ENCODE assay signal across 13 cellular contexts in genomic region chr6:12608874-12609273, GRCh38.
DNase-seq lines count a peak whose midpoint lies in the region; ATAC-seq and TF ChIP-seq lines count a peak whose summit lies in the region.
"Had no signal": no experiment of that assay in that cellular context is flagged by ENCODE, and none has a peak within 500 bp of the region (broad histone marks: within the 10 kb centered on the region; RNA-seq: fewer than 3 reads in every experiment).

No MANE protein-coding gene starts in this region.

- no peak for TF ChIP-seq EP300 in SK-N-SH (IDR thresholded peaks at IDR 0.05; ENCODE audit: borderline replicate concordance in 1 of 2, low read depth in 1 of 2, low read length in 1 of 2)

- DNase-seq in SK-N-SH (no peak), testis (no peak), erythroblast (lab: John Stamatoyannopoulos, UW) (no peak), NAMALWA (ENCODE audit: low spot score) (no peak), HUDEP-2 (lab: John Stamatoyannopoulos, UW; ENCODE audit: unreplicated experiment in 76 of 76) (no peak)
- DNase-seq: central memory CD4-positive, alpha-beta T cell; NCI-H2029; nucleus accumbens; WERI-Rb-1 had no signal

- no peaks in the 10 kb centered on the region for H4K20me1 ChIP-seq in SK-N-SH (ENCODE audit: insufficient read depth)

- no peaks in the 10 kb centered on the region for H3K9me3 ChIP-seq in SK-N-SH
- no peaks in the 10 kb centered on the region for H3K9me3 ChIP-seq in testis

- no peak for TF ChIP-seq RAD21 in SK-N-SH (IDR thresholded peaks at IDR 0.05; ENCODE audit: low read length)

- no peaks in the 10 kb centered on the region for H3K79me2 ChIP-seq in SK-N-SH (ENCODE audit: insufficient read depth)

- CTCF ChIA-PET in SK-N-SH (lab: Yijun Ruan, JAX) = interaction anchor here (1.0 to 3.1 kb wide), 5 partner anchors 29 to 953 kb away, joined by 4 to 18 read pairs (median 6); partner anchors contain the start of gene EDN1

- H3K4me3 ChIP-seq in SK-N-SH (ENCODE audit: low read depth in 2 of 2, low read length in 1 of 2) (no peak overlapping the region), testis (no peak overlapping the region)

- peaks cover 2 to 12% of the 10 kb centered on the region in 2 experiments; a peak in 2 of 4 replicates for H3K4me1 ChIP-seq in SK-N-SH (ENCODE audit: control insufficient read depth in 1 of 2, insufficient read depth in 2 of 2, low read depth in 1 of 2, low read length in 1 of 2)
- peaks cover 20% of the 10 kb centered on the region for H3K4me1 ChIP-seq in testis

- H3K9ac ChIP-seq in SK-N-SH = no peak overlapping the region

- H3K27me3 ChIP-seq in SK-N-SH (ENCODE audit: insufficient read depth) (no peaks in the 10 kb centered on the region), testis (no peaks in the 10 kb centered on the region)

- intact Hi-C loops in testis (cut with DNase I; ENCODE audit: low total_unique reads) = loop anchor here (10.0 kb wide), 1 partner anchor 214 kb away; no protein-coding TSS in a partner anchor

- no peaks in the 10 kb centered on the region for H3K9me2 ChIP-seq in SK-N-SH

- POLR2A ChIA-PET in SK-N-SH (lab: Yijun Ruan, JAX) = no interaction called here

- 97% methylated on average over 3 of the region's 3 CpGs for WGBS in SK-N-SH (ENCODE audit: low lambda C conversion rate)
- 42 to 66% methylated on average over 3 of the region's 3 CpGs for WGBS in testis, 2 donors

- H3K36me3 ChIP-seq in SK-N-SH (replicated peaks in 1 of 2; ENCODE audit: control insufficient read depth in 1 of 2, insufficient read depth in 2 of 2, low read length in 1 of 2) (no peaks in the 10 kb centered on the region), testis (ENCODE audit: low read depth, missing control alignments) (no peaks in the 10 kb centered on the region)
- H3K36me3 ChIP-seq: WERI-Rb-1 had no signal

- no peaks in the 10 kb centered on the region for H3F3A ChIP-seq in SK-N-SH (replicated peaks; ENCODE audit: insufficient read depth)

- TF ChIP-seq POLR2A in testis (IDR thresholded peaks at IDR 0.05) (no peak), erythroblast (IDR thresholded peaks at IDR 0.05; ENCODE audit: low read length) (no peak)

- peak overlapping the region; percentile 63 for H2AFZ ChIP-seq in SK-N-SH (ENCODE audit: low read depth)

- no peak overlapping the region; a peak in 1 of 4 replicates for H3K27ac ChIP-seq in SK-N-SH (ENCODE audit: low read depth in 2 of 2, low read length in 1 of 2)
- H3K27ac ChIP-seq in testis = peak overlapping the region; percentile 67 to 75
- H3K27ac ChIP-seq: 22Rv1, WERI-Rb-1 had no signal

- H3K4me2 ChIP-seq in SK-N-SH = peak overlapping the region; percentile 54

- ATAC-seq in SK-N-SH treated with all-trans-retinoic acid at 6 μM for 48 hours = no peak
- peak; percentile 5 for ATAC-seq in HG02610 (IDR thresholded peaks at IDR 0.05; ENCODE audit: unreplicated experiment)
- peak; percentile 2 for ATAC-seq in HG03575 (IDR thresholded peaks at IDR 0.05; ENCODE audit: extremely low read depth, insufficient number of reproducible peaks, low FRiP score, unreplicated experiment)

- TF ChIP-seq CTCF in SK-N-SH (IDR thresholded peaks at IDR 0.05) = no peak
- TF ChIP-seq CTCF in testis (IDR thresholded peaks at IDR 0.05) = no peak

TF ChIP-seq in SK-N-SH, 30 proteins besides CTCF, POLR2A, EP300 and RAD21 (continues in another document):
- no peak for TF ChIP-seq USF2 (IDR thresholded peaks at IDR 0.05; ENCODE audit: borderline replicate concordance, low read depth, low read length)
- TF ChIP-seq POLR2AphosphoS5 (IDR thresholded peaks at IDR 0.05; ENCODE audit: low read depth, low read length) = no peak
- TF ChIP-seq FOXJ3 (CRISPR knock-in tag; IDR thresholded peaks at IDR 0.05) = no peak
- no peak for TF ChIP-seq CHD2 (IDR thresholded peaks at IDR 0.05; ENCODE audit: low read length, partially characterized antibody)
- TF ChIP-seq MAX (IDR thresholded peaks at IDR 0.05; ENCODE audit: low read depth) = no peak
- no peak for TF ChIP-seq GABPA (IDR thresholded peaks at IDR 0.05; ENCODE audit: low read depth)
- TF ChIP-seq, protein P1, sequence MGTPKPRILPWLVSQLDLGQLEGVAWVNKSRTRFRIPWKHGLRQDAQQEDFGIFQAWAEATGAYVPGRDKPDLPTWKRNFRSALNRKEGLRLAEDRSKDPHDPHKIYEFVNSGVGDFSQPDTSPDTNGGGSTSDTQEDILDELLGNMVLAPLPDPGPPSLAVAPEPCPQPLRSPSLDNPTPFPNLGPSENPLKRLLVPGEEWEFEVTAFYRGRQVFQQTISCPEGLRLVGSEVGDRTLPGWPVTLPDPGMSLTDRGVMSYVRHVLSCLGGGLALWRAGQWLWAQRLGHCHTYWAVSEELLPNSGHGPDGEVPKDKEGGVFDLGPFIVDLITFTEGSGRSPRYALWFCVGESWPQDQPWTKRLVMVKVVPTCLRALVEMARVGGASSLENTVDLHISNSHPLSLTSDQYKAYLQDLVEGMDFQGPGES (IDR thresholded peaks at IDR 0.05; ENCODE audit: low read depth, low read length) = no peak
- no peak for TF ChIP-seq GATA2 (CRISPR knock-in tag; IDR thresholded peaks at IDR 0.05)
- TF ChIP-seq, protein P2, sequence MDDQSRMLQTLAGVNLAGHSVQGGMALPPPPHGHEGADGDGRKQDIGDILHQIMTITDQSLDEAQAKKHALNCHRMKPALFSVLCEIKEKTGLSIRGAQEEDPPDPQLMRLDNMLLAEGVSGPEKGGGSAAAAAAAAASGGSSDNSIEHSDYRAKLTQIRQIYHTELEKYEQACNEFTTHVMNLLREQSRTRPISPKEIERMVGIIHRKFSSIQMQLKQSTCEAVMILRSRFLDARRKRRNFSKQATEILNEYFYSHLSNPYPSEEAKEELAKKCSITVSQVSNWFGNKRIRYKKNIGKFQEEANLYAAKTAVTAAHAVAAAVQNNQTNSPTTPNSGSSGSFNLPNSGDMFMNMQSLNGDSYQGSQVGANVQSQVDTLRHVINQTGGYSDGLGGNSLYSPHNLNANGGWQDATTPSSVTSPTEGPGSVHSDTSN (IDR thresholded peaks at IDR 0.05) = no peak
- no peak for TF ChIP-seq FOXM1 (IDR thresholded peaks at IDR 0.05; ENCODE audit: low read depth)
- no peak for TF ChIP-seq EZH2phosphoT487 (IDR thresholded peaks at IDR 0.05; ENCODE audit: borderline replicate concordance, low read depth)
- no peak for TF ChIP-seq MEF2A (IDR thresholded peaks at IDR 0.05; ENCODE audit: borderline replicate concordance, low read depth)

TF ChIP-seq in SK-N-SH treated with all-trans-retinoic acid at 6 μM for 48 hours, 23 proteins besides CTCF, POLR2A, EP300 and RAD21:
- TF ChIP-seq ESRRG (CRISPR knock-in tag; IDR thresholded peaks at IDR 0.05) (no peak), ZFP30 (CRISPR knock-in tag; IDR thresholded peaks at IDR 0.05) (no peak), ISL1 (CRISPR knock-in tag; IDR thresholded peaks at IDR 0.05) (no peak), GLIS3 (CRISPR knock-in tag; IDR thresholded peaks at IDR 0.05) (no peak), ZNF8 (CRISPR knock-in tag; IDR thresholded peaks at IDR 0.05) (no peak), BACH2 (CRISPR knock-in tag; IDR thresholded peaks at IDR 0.05; ENCODE audit: borderline replicate concordance) (no peak), OSR1 (CRISPR knock-in tag; IDR thresholded peaks at IDR 0.05) (no peak), ZC3H10 (CRISPR knock-in tag; IDR thresholded peaks at IDR 0.05) (no peak)
- TF ChIP-seq, protein P3, sequence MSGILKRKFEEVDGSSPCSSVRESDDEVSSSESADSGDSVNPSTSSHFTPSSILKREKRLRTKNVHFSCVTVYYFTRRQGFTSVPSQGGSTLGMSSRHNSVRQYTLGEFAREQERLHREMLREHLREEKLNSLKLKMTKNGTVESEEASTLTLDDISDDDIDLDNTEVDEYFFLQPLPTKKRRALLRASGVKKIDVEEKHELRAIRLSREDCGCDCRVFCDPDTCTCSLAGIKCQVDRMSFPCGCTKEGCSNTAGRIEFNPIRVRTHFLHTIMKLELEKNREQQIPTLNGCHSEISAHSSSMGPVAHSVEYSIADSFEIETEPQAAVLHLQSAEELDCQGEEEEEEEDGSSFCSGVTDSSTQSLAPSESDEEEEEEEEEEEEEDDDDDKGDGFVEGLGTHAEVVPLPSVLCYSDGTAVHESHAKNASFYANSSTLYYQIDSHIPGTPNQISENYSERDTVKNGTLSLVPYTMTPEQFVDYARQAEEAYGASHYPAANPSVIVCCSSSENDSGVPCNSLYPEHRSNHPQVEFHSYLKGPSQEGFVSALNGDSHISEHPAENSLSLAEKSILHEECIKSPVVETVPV (CRISPR knock-in tag; IDR thresholded peaks at IDR 0.05) = no peak

Comparison
In these comparisons a context has a peak if more than half of its experiments do, and no peak if none do; other contexts are left out.
1. H3K27ac ChIP-seq: peak in testis (2 of 2); none in SK-N-SH (0 of 2).